Comparison of ENCODE assay signal across 8 cellular contexts in genomic region chr1:35769759-35770446, GRCh38. TPM values are rescaled to one million over a fixed set of nuclear protein-coding genes. Genes with fewer than 3 reads are reported as not detected.
DNase-seq lines count a peak whose midpoint lies in the region; ATAC-seq and TF ChIP-seq lines count a peak whose summit lies in the region.

Gene CLSPN (minus strand): TSS chr1:35769978. CDS start chr1:35769870, 108 bp downstream.

- TF ChIP-seq CTCF in activated B cell treated with CpG ODN at 0.5 μM for 24 hours (IDR thresholded peaks at IDR 0.05) = no peak

- DNase-seq in AG08395 (ENCODE audit: low spot score) (peak; percentile 100), NCI-H345 (lab: John Stamatoyannopoulos, UW) (peak; percentile 97), activated B cell treated with CpG ODN at 0.5 μM for 24 hours (peak; percentile 88), inferior parietal cortex (ENCODE audit: extremely low spot score) (peak; percentile 90)
- peak; percentile 90 for DNase-seq in central memory CD4-positive, alpha-beta T cell
- peak; percentile 89 to 96 for DNase-seq in stimulated activated CD4-positive, alpha-beta T cell treated with anti-CD3 and anti-CD28 coated beads, Interleukin-12 subunit alpha, Interleukin-12 subunit beta, amount 100 ng/mL, for 24 hours (ENCODE audit: low read depth in 2 of 2)

- peak within 1 kb of the TSS; percentile 99 for H3K4me3 Mint-ChIP-seq in activated B cell treated with CpG ODN at 0.5 μM for 24 hours

- CTCF ChIA-PET in activated B cell treated with CpG ODN at 0.5 μM for 24 hours (lab: Charles Lee) = interaction anchor here (0.7 to 2.2 kb wide), 7 partner anchors 28 to 319 kb away, joined by 3 to 11 read pairs (median 4); no protein-coding TSS in a partner anchor

- peaks cover 11% of the 10 kb centered on the region for H3K4me1 Mint-ChIP-seq in activated B cell treated with CpG ODN at 0.5 μM for 24 hours

- ATAC-seq in HG03196 (IDR thresholded peaks at IDR 0.05; ENCODE audit: unreplicated experiment) (peak; percentile 85), activated B cell treated with CpG ODN at 0.5 μM for 24 hours (ENCODE audit: low read depth) (peak; percentile 94)

- intact Hi-C loops in activated B cell treated with CpG ODN at 0.5 μM for 24 hours (cut with micrococcal nuclease) = loop anchor here (1.0 to 10.0 kb wide), 4 partner anchors 51 to 915 kb away; partner anchors contain the start of genes AGO1, C1orf216, PSMB2 and SMIM12

- POLR2A ChIA-PET in activated B cell treated with CpG ODN at 0.5 μM for 24 hours (lab: Charles Lee) = interaction anchor here (0.5 to 1.9 kb wide), 17 partner anchors 14 to 577 kb away, joined by 3 to 9 read pairs (median 4); partner anchors contain the start of genes AGO3, C1orf216, KIAA0319L and NCDN

- in situ Hi-C loops in GM18951 (cut with MboI; ENCODE audit: low sequenced_read_pairs, unreplicated experiment) = no loop called here

- TF ChIP-seq POLR2A in GM18951 (IDR thresholded peaks at IDR 0.05; ENCODE audit: extremely low read depth, insufficient read depth, insufficient read length) = peak; percentile 84

- H3K36me3 Mint-ChIP-seq in activated B cell treated with CpG ODN at 0.5 μM for 24 hours (ENCODE audit: low read depth) = peaks cover 3% of the 10 kb centered on the region

- H3K27me3 Mint-ChIP-seq in activated B cell treated with CpG ODN at 0.5 μM for 24 hours = no peaks in the 10 kb centered on the region

- peak within 1 kb of the TSS; percentile 83 for H3K27ac Mint-ChIP-seq in activated B cell treated with CpG ODN at 0.5 μM for 24 hours

- no peaks in the 10 kb centered on the region for H3K9me3 Mint-ChIP-seq in activated B cell treated with CpG ODN at 0.5 μM for 24 hours

RNA-seq across cellular contexts. Expression of gene CLSPN, which starts in this region (rescaled TPM):
- 3.9 and 4.9 TPM in 2 replicates for total RNA-seq in activated B cell treated with CpG ODN at 0.5 μM for 24 hours

Comparison
In these comparisons a context has a peak if more than half of its experiments do, and no peak if none do; other contexts are left out.
1. Peak in every context shown above with its lines: DNase-seq and ATAC-seq.